ENCODE assay signal across 13 cellular contexts in the genomic region with DNA sequence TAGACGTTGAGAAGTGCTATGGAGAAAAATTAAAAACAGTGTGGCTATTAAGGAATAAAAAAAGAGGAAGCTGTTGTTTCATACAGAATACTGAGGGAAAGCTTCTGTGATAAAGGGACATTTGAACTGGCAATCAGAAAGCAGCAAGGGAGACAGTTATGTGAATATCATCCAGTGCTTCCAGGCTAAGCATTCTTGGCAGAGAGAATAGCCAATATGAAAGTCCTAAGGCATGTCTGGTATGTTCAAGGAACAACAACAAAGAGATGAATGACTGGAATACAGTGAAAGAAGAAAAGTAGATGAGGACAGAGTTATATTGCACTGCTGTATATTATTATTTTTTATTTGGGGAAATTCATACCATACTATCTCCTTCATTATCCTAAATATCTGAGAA. TPM values are rescaled to one million over a fixed set of nuclear protein-coding genes. Genes with fewer than 3 reads are reported as not detected.
DNase-seq lines count a peak whose midpoint lies in the region; ATAC-seq, FAIRE-seq and TF ChIP-seq lines count a peak whose summit lies in the region.
"Had no signal": no experiment of that assay in that cellular context is flagged by ENCODE, and none has a peak within 500 bp of the region (broad histone marks: within the 10 kb centered on the region; RNA-seq: fewer than 3 reads in every experiment).

No MANE protein-coding gene starts in this region.

- H3K9me1 ChIP-seq in IMR-90 (ENCODE audit: insufficient read depth, low read length), result peaks cover 4% of the 10 kb centered on the region; the same call in 1 of the 2 replicates

- H3K4ac ChIP-seq in IMR-90 (ENCODE audit: low read depth, low read length), result no peak overlapping the region

- H2BK20ac ChIP-seq in IMR-90 (ENCODE audit: low read depth, low read length), result no peak overlapping the region

- no peak overlapping the region for H4K5ac ChIP-seq in IMR-90 (ENCODE audit: low read depth, low read length)

- TF ChIP-seq RAD21 in IMR-90 (IDR thresholded peaks at IDR 0.05; ENCODE audit: low read length) (no peak), HepG2 (CRISPR knock-in tag; IDR thresholded peaks at IDR 0.05) (no peak)

- DNase-seq in A172 (ENCODE audit: low spot score) (peak; percentile 25), IMR-90 (peak; percentile 78), dedifferentiated amniotic fluid mesenchymal stem cell (ENCODE audit: extremely low spot score) (peak; percentile 79), HepG2 (ENCODE audit: low spot score) (peak; percentile 11), amygdala (lab: John Stamatoyannopoulos, UW) (no peak), D341Med (ENCODE audit: low spot score) (no peak), transverse colon (no peak)
- DNase-seq: activated CD4-positive, CD25-positive, alpha-beta regulatory T cell; C1 segment of cervical spinal cord; central memory CD4-positive, alpha-beta T cell; NCI-H774; upper lobe of left lung had no signal

- peak overlapping the region; percentile 30 for H2BK5ac ChIP-seq in IMR-90 (ENCODE audit: low read depth, low read length, poor library complexity, severe bottlenecking)

- TF ChIP-seq POLR2A in IMR-90 (IDR thresholded peaks at IDR 0.05; ENCODE audit: low read depth, low read length), result no peak
- TF ChIP-seq POLR2A in HepG2 (IDR thresholded peaks at IDR 0.05; ENCODE audit: insufficient read depth in 1 of 2, low read depth in 2 of 2, low read length in 2 of 2), result no peak
- TF ChIP-seq POLR2A in transverse colon (IDR thresholded peaks at IDR 0.05), result no peak

- H4K91ac ChIP-seq in IMR-90 (ENCODE audit: insufficient read depth, low read depth, low read length), result no peak overlapping the region

- no peak overlapping the region for H3K23ac ChIP-seq in IMR-90 (ENCODE audit: low read depth, low read length)

- H3K4me1 ChIP-seq in IMR-90 (ENCODE audit: control insufficient read depth, insufficient read depth, low read length) (peaks cover 15% of the 10 kb centered on the region), HepG2 (ENCODE audit: insufficient read depth, low read length) (no peaks in the 10 kb centered on the region), transverse colon (peaks cover 4 to 36% (median 15%) of the 10 kb centered on the region in 4 donors)

- H3K14ac ChIP-seq in IMR-90 (replicated peaks; ENCODE audit: low read depth, low read length), result no peak overlapping the region

- H4K20me1 ChIP-seq in IMR-90 (ENCODE audit: insufficient read depth, low read length) (peaks cover 20% of the 10 kb centered on the region), HepG2 (ENCODE audit: insufficient read depth, low read length) (peaks cover 18% of the 10 kb centered on the region; the same call in 1 of the 2 replicates)

- POLR2A ChIA-PET in IMR-90 (lab: Charles Lee; ENCODE audit: unreplicated experiment) (no interaction called here), HepG2 (lab: Yijun Ruan, JAX) (no interaction called here)

- H2AK5ac ChIP-seq in IMR-90 (ENCODE audit: low read depth, low read length), result no peak overlapping the region

- BruUV-seq in IMR-90 (replicated peaks; lab: Mats Ljungman, UMichigan) (no TSS peak), HepG2 (replicated peaks; lab: Mats Ljungman, UMichigan) (no TSS peak)

- H3K27me3 ChIP-seq in IMR-90 (ENCODE audit: control insufficient read depth, insufficient read depth, low read length) (no peaks in the 10 kb centered on the region), HepG2 (ENCODE audit: control insufficient read depth in 1 of 2, insufficient read depth in 2 of 2, low read length in 2 of 2) (no peaks in the 10 kb centered on the region), transverse colon (no peaks in the 10 kb centered on the region)
- H3K27me3 ChIP-seq: upper lobe of left lung had no signal

- WGBS in IMR-90 (ENCODE audit: extremely low coverage in 2 of 2, insufficient read length in 1 of 2), 2 experiments, result no CpG with 5 or more reads among the region's 1 CpG
- WGBS in HepG2 (ENCODE audit: low lambda C conversion rate), result 93% methylated on average over 1 of the region's 1 CpG
- 25 to 44% methylated on average over 1 of the region's 1 CpG for WGBS in transverse colon (ENCODE audit: low coverage in 1 of 2), 2 donors

- TF ChIP-seq CTCF in IMR-90 (conservative IDR thresholded peaks at IDR 0.05; ENCODE audit: low read depth, low read length) (no peak), HepG2 (CRISPR knock-in tag; IDR thresholded peaks at IDR 0.05) (no peak), transverse colon (IDR thresholded peaks at IDR 0.05) (no peak)

- H3K36me3 ChIP-seq in IMR-90 (ENCODE audit: control insufficient read depth, insufficient read depth, low read length) (no peaks in the 10 kb centered on the region), HepG2 (replicated peaks in 1 of 2; ENCODE audit: control insufficient read depth in 1 of 2, insufficient read depth in 2 of 2, low read length in 2 of 2) (peaks cover 6 to 36% of the 10 kb centered on the region in 2 experiments; a peak in 4 of 5 replicates), transverse colon (peaks cover 0 to 20% (median 7%) of the 10 kb centered on the region in 4 donors)

- H3K9me3 ChIP-seq in IMR-90 (ENCODE audit: control insufficient read depth, insufficient read depth, low read length) (no peaks in the 10 kb centered on the region), HepG2 (ENCODE audit: low read length) (no peaks in the 10 kb centered on the region), transverse colon (no peaks in the 10 kb centered on the region)
- H3K9me3 ChIP-seq: upper lobe of left lung had no signal

- TF ChIP-seq EP300 in HepG2 (IDR thresholded peaks at IDR 0.05; ENCODE audit: low read depth in 2 of 2, low read length in 2 of 2) (no peak), HepG2 (CRISPR knock-in tag; IDR thresholded peaks at IDR 0.05; ENCODE audit: borderline replicate concordance) (no peak), transverse colon (IDR thresholded peaks at IDR 0.05; ENCODE audit: low read depth) (no peak)

- H3K4me3 ChIP-seq in IMR-90 (ENCODE audit: insufficient read depth, low read depth, low read length) (no peak overlapping the region), HepG2 (replicated peaks in 1 of 3; ENCODE audit: insufficient read depth in 1 of 3, low read depth in 2 of 3, low read length in 3 of 3) (no peak overlapping the region), transverse colon (no peak overlapping the region)
- H3K4me3 ChIP-seq: upper lobe of left lung had no signal

- no peak overlapping the region for H3K9ac ChIP-seq in IMR-90 (ENCODE audit: low read depth, low read length)
- H3K9ac ChIP-seq in HepG2 (ENCODE audit: insufficient read depth, low read depth, low read length), result no peak overlapping the region

- H2AFZ ChIP-seq in IMR-90 (replicated peaks; ENCODE audit: low read length, poor library complexity) (no peak overlapping the region), HepG2 (ENCODE audit: low read length) (no peak overlapping the region)

- peaks cover 13 to 44% of the 10 kb centered on the region in 2 experiments for H3K79me1 ChIP-seq in IMR-90 (ENCODE audit: low read depth in 1 of 2, low read length in 2 of 2)

- FAIRE-seq in HepG2 (lab: Jason Lieb, UNC), result no peak

- H3K27ac ChIP-seq in IMR-90 (ENCODE audit: insufficient read depth, low read length), result no peak overlapping the region
- no peak overlapping the region for H3K27ac ChIP-seq in HepG2 (ENCODE audit: extremely low read length, insufficient read depth, low read length)
- H3K27ac ChIP-seq in transverse colon, result peak overlapping the region in 1 of 4 donors; percentile 2
- H3K27ac ChIP-seq: upper lobe of left lung had no signal

- in situ Hi-C loops in IMR-90 (cut with MboI; ENCODE audit: low sequenced_read_pairs) (no loop called here), HepG2 (cut with HindIII; ENCODE audit: extremely low pct_ligation_motif_present, low pct_unique_long_range_greater_than_20kb) (no loop called here), transverse colon (cut with MboI; ENCODE audit: low pct_ligation_motif_present in 1 of 4, low pct_unique_long_range_greater_than_20kb in 1 of 4, low sequenced_read_pairs in 3 of 4) (no loop called here)

- H4K8ac ChIP-seq in IMR-90 (ENCODE audit: low read depth in 2 of 2, low read length in 2 of 2), result no peak overlapping the region

- intact Hi-C loops in IMR-90 (cut with micrococcal nuclease) (no loop called here), HepG2 (cut with micrococcal nuclease; ENCODE audit: unreplicated experiment) (no loop called here), transverse colon (cut with DNase I; ENCODE audit: low total_unique reads) (no loop called here)

- ATAC-seq in IMR-90 (ENCODE audit: low read depth), result peak; percentile 88
- no peak; the same call in 2 of the 3 replicates for ATAC-seq in HepG2
- ATAC-seq in GM21381 (IDR thresholded peaks at IDR 0.05; ENCODE audit: unreplicated experiment), result no peak

- H3K18ac ChIP-seq in IMR-90 (ENCODE audit: low read depth, low read length), result no peak overlapping the region

- no peak overlapping the region for H2BK120ac ChIP-seq in IMR-90 (ENCODE audit: low read depth, low read length)

- dilution Hi-C loops in IMR-90 (cut with HindIII; ENCODE audit: low sequenced_read_pairs, unreplicated experiment), result no loop called here

- peaks cover 83% of the 10 kb centered on the region for H3K79me2 ChIP-seq in HepG2 (ENCODE audit: insufficient read depth, low read length)

- no peak overlapping the region for H2AK9ac ChIP-seq in IMR-90 (replicated peaks; ENCODE audit: low read depth, low read length, poor library complexity)

- CTCF ChIA-PET in IMR-90 (lab: Yijun Ruan, JAX), result no interaction called here
- CTCF ChIA-PET in HepG2 (lab: Yijun Ruan, JAX; ENCODE audit: low intra/inter-chr PET ratio, low total read pairs), result no interaction called here

- H2BK15ac ChIP-seq in IMR-90 (ENCODE audit: low read depth, low read length), result no peak overlapping the region

- H3K4me2 ChIP-seq in IMR-90 (ENCODE audit: low read depth, low read length), result peak overlapping the region; percentile 5; the same call in 1 of the 2 replicates
- no peak overlapping the region for H3K4me2 ChIP-seq in HepG2 (ENCODE audit: low read depth, low read length)

- no peak overlapping the region for H3K56ac ChIP-seq in IMR-90 (ENCODE audit: extremely low read depth, insufficient read depth, low read length)

RNA-seq across cellular contexts. Expression of gene SCAF11, which starts 23.9 kb away (rescaled TPM):
- 68.5 and 74.2 TPM in 2 replicates for total RNA-seq in A172 (2014; rRNA removed; shearing (Covaris generic))
- 70.4 and 90.3 TPM in 2 replicates for total RNA-seq in IMR-90 (2012; rRNA removed)
- polyA plus RNA-seq in IMR-90 (2012; rRNA removed), result 32.0 and 33.9 TPM in 2 replicates
- polyA plus RNA-seq in IMR-90 (2012; cell fraction: cytosol; rRNA removed), result 5.1 and 8.4 TPM in 2 replicates
- polyA plus RNA-seq in IMR-90 (2012; cell fraction: nucleus; rRNA removed; ENCODE audit: low replicate concordance), result 6.6 and 82.0 TPM in 2 replicates
- total RNA-seq in HepG2 (2016; rRNA removed; fragmentation: Illumina TruSeq; extraction: Trizol), result 38.3 and 74.7 TPM in 2 replicates
- total RNA-seq in HepG2 (2016; cell fraction: cytosol; rRNA removed; fragmentation: Illumina TruSeq; extraction: Trizol; ENCODE audit: low read depth), result 10.8 and 10.9 TPM in 2 replicates
- 41.7 and 68.8 TPM in 2 replicates for total RNA-seq in HepG2 (2016; cell fraction: insoluble cytoplasmic fraction; rRNA removed; fragmentation: Illumina TruSeq; extraction: Trizol)
- total RNA-seq in HepG2 (2016; cell fraction: membrane; rRNA removed; fragmentation: Illumina TruSeq; extraction: Trizol), result 19.9 and 25.4 TPM in 2 replicates
- 87.2 and 87.5 TPM in 2 replicates for total RNA-seq in HepG2 (2016; cell fraction: nucleus; rRNA removed; fragmentation: Illumina TruSeq; extraction: Trizol)
- 22.2 and 26.9 TPM in 2 replicates for polyA plus RNA-seq in HepG2 (2011; rRNA removed)
- 15.7 and 18.9 TPM in 2 replicates for polyA plus RNA-seq in HepG2 (2011; cell fraction: cytosol; rRNA removed)
- polyA plus RNA-seq in HepG2 (2011; cell fraction: nucleus; rRNA removed), result 19.0 and 20.7 TPM in 2 replicates
- polyA plus RNA-seq in HepG2 (2012), result 32.4 and 38.5 TPM in 2 replicates
- 3.9 and 4.4 TPM in 2 replicates for polyA plus RNA-seq in HepG2 (2016; cell fraction: cytosol; fragmentation: Illumina TruSeq; extraction: Trizol; ENCODE audit: low read depth)
- 57.2 and 62.9 TPM in 2 replicates for polyA plus RNA-seq in HepG2 (2016; cell fraction: insoluble cytoplasmic fraction; fragmentation: Illumina TruSeq; extraction: Trizol; ENCODE audit: low read depth)
- 8.8 and 9.0 TPM in 2 replicates for polyA plus RNA-seq in HepG2 (2016; cell fraction: membrane; fragmentation: Illumina TruSeq; extraction: Trizol; ENCODE audit: low read depth)
- 59.9 and 61.8 TPM in 2 replicates for polyA plus RNA-seq in HepG2 (2016; cell fraction: nucleus; fragmentation: Illumina TruSeq; extraction: Trizol; ENCODE audit: insufficient read depth, low read depth)
- 18.9 and 77.8 TPM in 2 replicates for polyA minus RNA-seq in HepG2 (2011; rRNA and poly(A)+ RNA removed; ENCODE audit: low replicate concordance)
- 43.5 and 43.8 TPM in 2 replicates for polyA minus RNA-seq in HepG2 (2011; cell fraction: cytosol; rRNA and poly(A)+ RNA removed)
- 169 and 175 TPM in 2 replicates for polyA minus RNA-seq in HepG2 (2011; cell fraction: nucleus; rRNA and poly(A)+ RNA removed)
- 100 to 1,000 TPM in 2 of 4 donors, 10 to 100 TPM in 2; 56.7 to 181 (median 101) TPM for total RNA-seq in transverse colon

Comparison
In these comparisons a context has a peak if more than half of its experiments do, and no peak if none do; other contexts are left out.
1. DNase-seq: peak in A172 (single experiment), IMR-90 (single experiment), dedifferentiated amniotic fluid mesenchymal stem cell (single experiment) and HepG2 (single experiment); none in amygdala (0 of 56), D341Med (single experiment) and transverse colon (single experiment).